Comparison of ENCODE assay signal across 19 cellular contexts in genomic region chr3:94184781-94185180, GRCh38.
DNase-seq lines count a peak whose midpoint lies in the region; ATAC-seq and TF ChIP-seq lines count a peak whose summit lies in the region.
"Had no signal": no experiment of that assay in that cellular context is flagged by ENCODE, and none has a peak within 500 bp of the region (broad histone marks: within the 10 kb centered on the region; RNA-seq: fewer than 3 reads in every experiment).

No MANE protein-coding gene starts in this region.

- no peaks in the 10 kb centered on the region for H4K20me1 ChIP-seq in IMR-90 (ENCODE audit: insufficient read depth, low read length)

- no TSS peak for BruUV-seq in IMR-90 (replicated peaks; lab: Mats Ljungman, UMichigan)

- DNase-seq in A172 (ENCODE audit: low spot score) (peak; percentile 58), IMR-90 (peak; percentile 0), astrocyte of the spinal cord (ENCODE audit: low read depth, low spot score) (peak; percentile 10), fibroblast of the aortic adventitia (ENCODE audit: low read depth) (peak; percentile 43), Right ventricle myocardium inferior (ENCODE audit: missing footprints) (no peak)
- no peak for DNase-seq in stimulated activated naive CD4-positive, alpha-beta T cell (lab: John Stamatoyannopoulos, UW)
- no peak for DNase-seq in activated T-cell treated with anti-CD3 and anti-CD28 coated beads, Interleukin-2, amount 50 U/mL, for 48 hours
- DNase-seq: 8988T; activated CD4-positive, alpha-beta T cell treated with anti-CD3 and anti-CD28 coated beads, Interleukin-2, amount 50 U/mL, for 1 hour; activated CD8-positive, alpha-beta memory T cell treated with anti-CD3 and anti-CD28 coated beads, Interleukin-2, amount 50 U/mL, for 4 hours; effector memory CD8-positive, alpha-beta T cell; esophagus squamous epithelium; NCI-H1694; posterior cingulate gyrus; RPMI8226; sigmoid colon; transverse colon had no signal

- TF ChIP-seq CTCF in IMR-90 (conservative IDR thresholded peaks at IDR 0.05; ENCODE audit: low read depth, low read length) = no peak
- TF ChIP-seq CTCF in astrocyte of the spinal cord (IDR thresholded peaks at IDR 0.05; ENCODE audit: low read depth, low read length) = no peak
- no peak for TF ChIP-seq CTCF in fibroblast of the aortic adventitia (IDR thresholded peaks at IDR 0.05; ENCODE audit: insufficient read depth, low read length)

- dilution Hi-C loops in IMR-90 (cut with HindIII; ENCODE audit: low sequenced_read_pairs, unreplicated experiment) = no loop called here

- CTCF ChIA-PET in IMR-90 (lab: Yijun Ruan, JAX) = no interaction called here

- no peak overlapping the region for H3K18ac ChIP-seq in IMR-90 (ENCODE audit: low read depth, low read length)

- H3K23ac ChIP-seq in IMR-90 (ENCODE audit: low read depth, low read length) = no peak overlapping the region

- no peak overlapping the region for H2AFZ ChIP-seq in IMR-90 (replicated peaks; ENCODE audit: low read length, poor library complexity)

- H2BK15ac ChIP-seq in IMR-90 (ENCODE audit: low read depth, low read length) = no peak overlapping the region

- H3K9me1 ChIP-seq in IMR-90 (ENCODE audit: insufficient read depth, low read length) = no peaks in the 10 kb centered on the region

- no peak overlapping the region for H2BK5ac ChIP-seq in IMR-90 (ENCODE audit: low read depth, low read length, poor library complexity, severe bottlenecking)

- no peaks in the 10 kb centered on the region for H3K27me3 ChIP-seq in IMR-90 (ENCODE audit: control insufficient read depth, insufficient read depth, low read length)
- H3K27me3 ChIP-seq: esophagus squamous epithelium, sigmoid colon, transverse colon had no signal

- no peak overlapping the region for H4K8ac ChIP-seq in IMR-90 (ENCODE audit: low read depth in 2 of 2, low read length in 2 of 2)

- H4K91ac ChIP-seq in IMR-90 (ENCODE audit: insufficient read depth, low read depth, low read length) = no peak overlapping the region

- no peak overlapping the region for H3K27ac ChIP-seq in IMR-90 (ENCODE audit: insufficient read depth, low read length)
- H3K27ac ChIP-seq: esophagus squamous epithelium, sigmoid colon, transverse colon, VCaP had no signal

- H2BK120ac ChIP-seq in IMR-90 (ENCODE audit: low read depth, low read length) = no peak overlapping the region

- no peak overlapping the region for H2AK9ac ChIP-seq in IMR-90 (replicated peaks; ENCODE audit: low read depth, low read length, poor library complexity)

- H4K5ac ChIP-seq in IMR-90 (ENCODE audit: low read depth, low read length) = no peak overlapping the region

- WGBS in IMR-90 (ENCODE audit: extremely low coverage in 2 of 2, insufficient read length in 1 of 2), 2 experiments = no CpG with 5 or more reads among the region's 1 CpG

- H3K9me3 ChIP-seq in IMR-90 (ENCODE audit: control insufficient read depth, insufficient read depth, low read length) = no peaks in the 10 kb centered on the region
- H3K9me3 ChIP-seq: esophagus squamous epithelium, sigmoid colon, transverse colon had no signal

- ATAC-seq in IMR-90 (ENCODE audit: low read depth) (no peak), GM19397 (IDR thresholded peaks at IDR 0.05; ENCODE audit: unreplicated experiment) (no peak), Right ventricle myocardium inferior (no peak)
- ATAC-seq: effector memory CD8-positive, alpha-beta T cell had no signal

- H3K4me1 ChIP-seq in IMR-90 (ENCODE audit: control insufficient read depth, insufficient read depth, low read length) = no peaks in the 10 kb centered on the region
- H3K4me1 ChIP-seq: esophagus squamous epithelium, sigmoid colon, transverse colon had no signal

- no peaks in the 10 kb centered on the region for H3K36me3 ChIP-seq in IMR-90 (ENCODE audit: control insufficient read depth, insufficient read depth, low read length)
- H3K36me3 ChIP-seq: esophagus squamous epithelium, sigmoid colon, transverse colon had no signal

- in situ Hi-C loops in IMR-90 (cut with MboI; ENCODE audit: low sequenced_read_pairs) (no loop called here), astrocyte of the spinal cord (cut with HindIII; ENCODE audit: low sequenced_read_pairs) (no loop called here)

- intact Hi-C loops in IMR-90 (cut with micrococcal nuclease) = no loop called here
- intact Hi-C loops in Right ventricle myocardium inferior (cut with DNase I) = no loop called here

- H3K56ac ChIP-seq in IMR-90 (ENCODE audit: extremely low read depth, insufficient read depth, low read length) = no peak overlapping the region

- H3K4me2 ChIP-seq in IMR-90 (ENCODE audit: low read depth, low read length) = no peak overlapping the region

- POLR2A ChIA-PET in IMR-90 (lab: Charles Lee; ENCODE audit: unreplicated experiment) = no interaction called here

- no peak for TF ChIP-seq POLR2A in IMR-90 (IDR thresholded peaks at IDR 0.05; ENCODE audit: low read depth, low read length)

- H3K4me3 ChIP-seq in IMR-90 (ENCODE audit: insufficient read depth, low read depth, low read length) (no peak overlapping the region), astrocyte of the spinal cord (ENCODE audit: low read depth, low read length) (no peak overlapping the region), fibroblast of the aortic adventitia (ENCODE audit: low read depth, low read length) (no peak overlapping the region)
- H3K4me3 ChIP-seq: esophagus squamous epithelium, sigmoid colon, transverse colon had no signal

- TF ChIP-seq RAD21 in IMR-90 (IDR thresholded peaks at IDR 0.05; ENCODE audit: low read length) = no peak

- no peak overlapping the region for H2AK5ac ChIP-seq in IMR-90 (ENCODE audit: low read depth, low read length)

- H3K4ac ChIP-seq in IMR-90 (ENCODE audit: low read depth, low read length) = no peak overlapping the region

- no peak overlapping the region for H2BK20ac ChIP-seq in IMR-90 (ENCODE audit: low read depth, low read length)

- no peak overlapping the region for H3K9ac ChIP-seq in IMR-90 (ENCODE audit: low read depth, low read length)

- no peak overlapping the region for H3K14ac ChIP-seq in IMR-90 (replicated peaks; ENCODE audit: low read depth, low read length)

- no peaks in the 10 kb centered on the region for H3K79me1 ChIP-seq in IMR-90 (ENCODE audit: low read depth in 1 of 2, low read length in 2 of 2)

TF ChIP-seq in IMR-90, 13 proteins besides CTCF, POLR2A, EP300 and RAD21:
- TF ChIP-seq MAFK (IDR thresholded peaks at IDR 0.05; ENCODE audit: low read depth, low read length) = no peak

Comparison
In these comparisons a context has a peak if more than half of its experiments do, and no peak if none do; other contexts are left out.
1. DNase-seq: peak in A172 (single experiment), IMR-90 (single experiment), astrocyte of the spinal cord (single experiment) and fibroblast of the aortic adventitia (single experiment); none in stimulated activated naive CD4-positive, alpha-beta T cell (0 of 6), Right ventricle myocardium inferior (single experiment) and activated T-cell treated with anti-CD3 and anti-CD28 coated beads, Interleukin-2, amount 50 U/mL, for 48 hours (0 of 2).